In genomic region chr11:23320131-23320530, GRCh38 we compare ENCODE assay signal across 24 cellular contexts.
DNase-seq lines count a peak whose midpoint lies in the region; ATAC-seq and TF ChIP-seq lines count a peak whose summit lies in the region.
"Had no signal": no experiment of that assay in that cellular context is flagged by ENCODE, and none has a peak within 500 bp of the region (broad histone marks: within the 10 kb centered on the region; RNA-seq: fewer than 3 reads in every experiment).

No MANE protein-coding gene starts in this region.

- TF ChIP-seq CTCF in RWPE2 (IDR thresholded peaks at IDR 0.05; ENCODE audit: poor library complexity, severe bottlenecking) (no peak), adrenal gland (IDR thresholded peaks at IDR 0.05) (no peak)

- TF ChIP-seq POLR2A in adrenal gland (IDR thresholded peaks at IDR 0.05), result no peak

- H3K27ac ChIP-seq in RWPE2 (ENCODE audit: poor library complexity, severe bottlenecking) (peak overlapping the region; percentile 68), adrenal gland (no peak overlapping the region)
- H3K27ac ChIP-seq: 22Rv1, PC-9 had no signal

- H3K27me3 ChIP-seq in RWPE2 (ENCODE audit: insufficient read depth, poor library complexity, severe bottlenecking) (no peaks in the 10 kb centered on the region), adrenal gland (no peaks in the 10 kb centered on the region)
- H3K27me3 ChIP-seq: MG63 had no signal

- H3K9me3 ChIP-seq in RWPE2 (ENCODE audit: severe bottlenecking) (peaks cover 3% of the 10 kb centered on the region), adrenal gland (replicated peaks in 1 of 3) (no peaks in the 10 kb centered on the region)
- H3K9me3 ChIP-seq: MG63 had no signal

- H3K36me3 ChIP-seq in RWPE2 (ENCODE audit: low read depth) (no peaks in the 10 kb centered on the region), adrenal gland (replicated peaks in 1 of 2) (no peaks in the 10 kb centered on the region)
- H3K36me3 ChIP-seq: MG63 had no signal

- intact Hi-C loops in adrenal gland (cut with DNase I), result no loop called here

- H3K4me1 ChIP-seq in RWPE2 (ENCODE audit: insufficient read depth, poor library complexity, severe bottlenecking), result peaks cover 21% of the 10 kb centered on the region
- H3K4me1 ChIP-seq in adrenal gland (replicated peaks in 1 of 2), result no peaks in the 10 kb centered on the region

- H3K4me3 ChIP-seq in RWPE2 (ENCODE audit: severe bottlenecking) (no peak overlapping the region), adrenal gland (no peak overlapping the region)
- H3K4me3 ChIP-seq: GM12878, K562, MG63, PC-9 had no signal

- DNase-seq in A172 (ENCODE audit: low spot score) (peak; percentile 44), HS-27A (ENCODE audit: low read depth) (peak; percentile 70), RWPE2 (ENCODE audit: low spot score) (no peak), iris pigment epithelial cell (ENCODE audit: low read depth) (peak; percentile 85), islet precursor cell (no peak), adrenal gland (no peak)
- DNase-seq: CD4-positive, CD25-positive, alpha-beta regulatory T cell; DMS153; GDM1; H7; Kasumi-1; MG63; NCI-H1105 treated with DMSO at 0.1 percent for 48 hours; NCI-H146; NCI-H1930; NCI-H446 treated with DMSO at 0.1 percent for 48 hours; NCI-H526; PC-9; RPMI8226; SHP77 had no signal

- ATAC-seq in RWPE2 (ENCODE audit: low read depth), result no peak
- ATAC-seq in GM19463 (IDR thresholded peaks at IDR 0.05; ENCODE audit: unreplicated experiment), result no peak
- ATAC-seq: GM12878, K562 had no signal

Comparison
In these comparisons a context has a peak if more than half of its experiments do, and no peak if none do; other contexts are left out.
1. DNase-seq: peak in A172 (single experiment), HS-27A (single experiment) and iris pigment epithelial cell (single experiment); none in RWPE2 (single experiment), islet precursor cell (single experiment) and adrenal gland (0 of 7).